8 cellular contexts compared by ENCODE assay signal in the genomic region with DNA sequence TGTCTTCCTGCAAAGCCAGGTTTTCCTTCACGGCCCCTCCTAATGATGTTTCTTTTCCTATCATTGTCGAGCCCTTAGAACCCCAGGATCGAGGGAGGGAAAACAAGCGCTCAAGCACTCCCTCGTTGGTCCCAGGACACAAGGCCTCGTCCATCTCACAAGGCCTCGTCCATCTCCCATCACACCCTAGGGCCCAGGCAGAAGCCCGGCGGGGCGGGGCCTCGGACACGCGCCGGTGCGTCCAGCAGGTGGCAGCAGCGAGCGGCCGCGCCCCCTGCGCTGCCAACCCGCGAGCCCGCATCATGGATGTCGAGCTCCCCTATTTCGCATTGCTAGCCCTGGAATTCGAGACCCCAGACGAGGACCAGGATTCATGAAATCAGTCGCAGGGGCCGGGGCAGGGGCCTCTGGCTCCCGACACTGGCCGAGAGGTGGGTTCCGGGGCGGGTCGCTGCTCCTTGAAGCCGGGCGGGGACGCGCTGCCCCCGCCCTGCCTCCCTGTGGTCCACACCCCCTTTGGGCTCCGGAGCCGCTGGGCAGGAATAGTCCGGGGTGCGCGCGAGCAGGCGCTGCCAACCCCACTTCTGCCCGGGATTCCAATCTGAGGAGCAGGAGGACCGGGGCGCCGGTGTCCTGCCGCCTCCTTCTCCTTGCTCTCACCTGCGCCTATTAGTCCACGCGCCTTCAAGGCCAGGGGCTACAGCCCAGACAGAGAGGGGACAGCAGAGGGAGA. TPM values are rescaled to one million over a fixed set of nuclear protein-coding genes. Genes with fewer than 3 reads are reported as not detected.
DNase-seq lines count a peak whose midpoint lies in the region; ATAC-seq and TF ChIP-seq lines count a peak whose summit lies in the region.

A gene (plus strand): TSS at position 270 of the 733 bp plus-strand sequence. CDS start 603 bp downstream, outside the sequence.

- H3K27me3 ChIP-seq in right atrium auricular region (no peaks in the 10 kb centered on the region), psoas muscle (ENCODE audit: insufficient read depth in 3 of 3, low read length in 2 of 3) (no peaks in the 10 kb centered on the region), upper lobe of right lung (no peaks in the 10 kb centered on the region)

- H3K36me3 ChIP-seq in right atrium auricular region (no peaks in the 10 kb centered on the region), psoas muscle (ENCODE audit: insufficient read depth in 1 of 2, low read depth in 1 of 2) (no peaks in the 10 kb centered on the region), upper lobe of right lung (no peaks in the 10 kb centered on the region)

- 3 to 6% (median 5%) methylated on average over 51 to 54 of the region's 54 CpGs for WGBS in psoas muscle, 3 donors

- peak; percentile 90 to 94 for TF ChIP-seq CTCF in right atrium auricular region (IDR thresholded peaks at IDR 0.05)
- TF ChIP-seq CTCF in psoas muscle (IDR thresholded peaks at IDR 0.05), result peak; percentile 97
- peak; percentile 97 for TF ChIP-seq CTCF in upper lobe of right lung (IDR thresholded peaks at IDR 0.05)

- intact Hi-C loops in psoas muscle (cut with DNase I) (loop anchor here in 1 of 2 donors (1.0 kb wide), 1 partner anchor 88 kb away; no protein-coding TSS in a partner anchor), upper lobe of right lung (cut with DNase I) (loop anchor here (10.0 kb wide), 1 partner anchor 93 kb away; no protein-coding TSS in a partner anchor)

- DNase-seq in DMS114 treated with DMSO at 0.1 percent for 48 hours (lab: John Stamatoyannopoulos, UW; ENCODE audit: unreplicated experiment) (peak; percentile 21), HuH-7.5 (ENCODE audit: low spot score) (peak; percentile 57), T-helper 1 cell (peak; percentile 34 to 61 (median 49)), anterior cingulate cortex (lab: John Stamatoyannopoulos, UW) (peak in 56 of 58 donors; percentile 17 to 86 (median 56)), right atrium auricular region (ENCODE audit: low spot score) (peak; percentile 87), psoas muscle (peak; percentile 74 to 85), upper lobe of right lung (peak; percentile 88)

- H3K4me1 ChIP-seq in right atrium auricular region, result peaks cover 0 to 45% of the 10 kb centered on the region in 2 donors
- H3K4me1 ChIP-seq in psoas muscle, result peaks cover 29% of the 10 kb centered on the region
- H3K4me1 ChIP-seq in upper lobe of right lung, result peaks cover 15% of the 10 kb centered on the region

- no peaks in the 10 kb centered on the region for H3K9me3 ChIP-seq in right atrium auricular region
- H3K9me3 ChIP-seq in psoas muscle, result peaks cover 4% of the 10 kb centered on the region
- no peaks in the 10 kb centered on the region for H3K9me3 ChIP-seq in upper lobe of right lung

- H3K4me3 ChIP-seq in right atrium auricular region (peak within 1 kb of the TSS; percentile 68 to 87), psoas muscle (peak within 1 kb of the TSS; percentile 75), upper lobe of right lung (peak within 1 kb of the TSS; percentile 79)

- H3K27ac ChIP-seq in right atrium auricular region (peak within 1 kb of the TSS; percentile 93 to 97), psoas muscle (peak within 1 kb of the TSS; percentile 79), upper lobe of right lung (peak within 1 kb of the TSS; percentile 75)

- ATAC-seq in GM21526 (IDR thresholded peaks at IDR 0.05; ENCODE audit: low FRiP score, unreplicated experiment), result peak; percentile 95
- peak; percentile 91 to 95 (median 94) for ATAC-seq in psoas muscle
- ATAC-seq in upper lobe of right lung, result peak; percentile 98

RNA-seq across cellular contexts. Expression of the gene that starts here (rescaled TPM):
- total RNA-seq in right atrium auricular region (100 to 1,000 TPM; 109 to 145 TPM), psoas muscle (10 to 100 TPM; 34.3 to 54.5 (median 42.8) TPM), upper lobe of right lung (31.9 TPM)
- 10 to 100 TPM; 18.7 to 35.0 (median 23.8) TPM for polyA plus RNA-seq in psoas muscle

Comparison
In these comparisons a context has a peak if more than half of its experiments do, and no peak if none do; other contexts are left out.
1. Peak in every context shown above with its lines: DNase-seq, ATAC-seq, H3K4me3 ChIP-seq and H3K27ac ChIP-seq.
2. DNase-seq: peak in every context shown above with its lines; median percentile 88 in upper lobe of right lung; 87 in right atrium auricular region; 80 in psoas muscle; 57 in HuH-7.5; 56 in anterior cingulate cortex; 49 in T-helper 1 cell; 21 in DMS114 treated with DMSO at 0.1 percent for 48 hours.